ENCODE assay signal across 14 cellular contexts in genomic region chr3:49466047-49466446, GRCh38. TPM values are rescaled to one million over a fixed set of nuclear protein-coding genes. Genes with fewer than 3 reads are reported as not detected.
DNase-seq lines count a peak whose midpoint lies in the region; ATAC-seq and TF ChIP-seq lines count a peak whose summit lies in the region.
"Had no signal": no experiment of that assay in that cellular context is flagged by ENCODE, and none has a peak within 500 bp of the region (broad histone marks: within the 10 kb centered on the region; RNA-seq: fewer than 3 reads in every experiment).

No MANE protein-coding gene starts in this region.

- in situ Hi-C loops in ACHN (cut with HindIII; ENCODE audit: low pct_ligation_motif_present, low pct_unique_long_range_greater_than_20kb, low sequenced_read_pairs): no loop called here

- no peak overlapping the region for H4K91ac ChIP-seq in mesenchymal stem cell (ENCODE audit: low read length)

- no peaks in the 10 kb centered on the region for H3K27me3 ChIP-seq in HUES48 (ENCODE audit: control insufficient read depth, insufficient read depth, low read length)
- H3K27me3 ChIP-seq in adrenal gland: no peaks in the 10 kb centered on the region
- H3K27me3 ChIP-seq in mesenchymal stem cell (ENCODE audit: control insufficient read depth in 1 of 2, insufficient read depth in 1 of 2, low read length in 2 of 2): no peaks in the 10 kb centered on the region
- H3K27me3 ChIP-seq in skeletal muscle tissue (ENCODE audit: control insufficient read depth in 3 of 3, insufficient read depth in 3 of 3, low read length in 3 of 3): no peaks in the 10 kb centered on the region
- H3K27me3 ChIP-seq in uterus: no peaks in the 10 kb centered on the region

- no peak overlapping the region for H3K9ac ChIP-seq in HUES48 (ENCODE audit: low read depth, low read length)
- no peak overlapping the region for H3K9ac ChIP-seq in mesenchymal stem cell (ENCODE audit: low read length)
- H3K9ac ChIP-seq in skeletal muscle tissue (ENCODE audit: low read depth in 1 of 3, low read length in 3 of 3): no peak overlapping the region

- no peak overlapping the region for H3K4me3 ChIP-seq in HUES48 (ENCODE audit: low read depth, low read length)
- H3K4me3 ChIP-seq in adrenal gland: no peak overlapping the region
- no peak overlapping the region for H3K4me3 ChIP-seq in mesenchymal stem cell (ENCODE audit: insufficient read depth in 1 of 2, low read depth in 1 of 2, low read length in 2 of 2)
- H3K4me3 ChIP-seq in skeletal muscle tissue (ENCODE audit: low read length in 3 of 3): no peak overlapping the region
- no peak overlapping the region for H3K4me3 ChIP-seq in uterus

- H3K36me3 ChIP-seq in HUES48 (ENCODE audit: control insufficient read depth, insufficient read depth, low read length) (no peaks in the 10 kb centered on the region), adrenal gland (replicated peaks in 1 of 2) (no peaks in the 10 kb centered on the region), mesenchymal stem cell (ENCODE audit: control insufficient read depth in 1 of 2, insufficient read depth in 2 of 2, low read depth in 1 of 2, low read length in 2 of 2) (peaks cover 0 to 3% of the 10 kb centered on the region in 2 experiments), skeletal muscle tissue (ENCODE audit: control insufficient read depth in 3 of 3, insufficient read depth in 3 of 3, low read length in 3 of 3) (peaks cover 0 to 2% (median 0%) of the 10 kb centered on the region in 3 donors), uterus (no peaks in the 10 kb centered on the region)

- no peaks in the 10 kb centered on the region for H3K79me1 ChIP-seq in mesenchymal stem cell (replicated peaks; ENCODE audit: low read length, poor library complexity, severe bottlenecking)

- WGBS in adrenal gland, 4 donors: 29 to 65% (median 42%) methylated on average over 2 of the region's 2 CpGs
- 98% methylated on average over 2 of the region's 2 CpGs for WGBS in mesenchymal stem cell

- H3K9me3 ChIP-seq in HUES48 (ENCODE audit: control insufficient read depth, insufficient read depth, low read length): no peaks in the 10 kb centered on the region
- H3K9me3 ChIP-seq in adrenal gland (replicated peaks in 1 of 3): no peaks in the 10 kb centered on the region
- no peaks in the 10 kb centered on the region for H3K9me3 ChIP-seq in mesenchymal stem cell (ENCODE audit: control insufficient read depth, low read length)
- H3K9me3 ChIP-seq in skeletal muscle tissue (ENCODE audit: control insufficient read depth in 3 of 3, low read length in 3 of 3): no peaks in the 10 kb centered on the region
- no peaks in the 10 kb centered on the region for H3K9me3 ChIP-seq in uterus

- H2BK15ac ChIP-seq in mesenchymal stem cell (ENCODE audit: low read depth, poor library complexity, severe bottlenecking): peak overlapping the region; percentile 86

- intact Hi-C loops in adrenal gland (cut with DNase I) (no loop called here), uterus (cut with DNase I; ENCODE audit: low total_unique reads) (no loop called here)

- H2AK5ac ChIP-seq in mesenchymal stem cell (ENCODE audit: low read length, severe bottlenecking): no peak overlapping the region

- no peak overlapping the region for H3K4me2 ChIP-seq in mesenchymal stem cell (ENCODE audit: low read length, poor library complexity, severe bottlenecking)

- TF ChIP-seq POLR2A in adrenal gland (IDR thresholded peaks at IDR 0.05): no peak
- no peak for TF ChIP-seq POLR2A in uterus (IDR thresholded peaks at IDR 0.05)

- no peak overlapping the region for H2AFZ ChIP-seq in mesenchymal stem cell (ENCODE audit: low read depth, low read length)

- H3K27ac ChIP-seq in HUES48 (ENCODE audit: low read depth, low read length) (peak overlapping the region; percentile 69), adrenal gland (peak overlapping the region; percentile 54 to 89 (median 74)), mesenchymal stem cell (ENCODE audit: low read length, poor library complexity, severe bottlenecking) (no peak overlapping the region), skeletal muscle tissue (ENCODE audit: low read depth, low read length) (peak overlapping the region; percentile 36), uterus (no peak overlapping the region)

- H3K18ac ChIP-seq in mesenchymal stem cell (ENCODE audit: low read depth in 1 of 2, low read length in 2 of 2): peak overlapping the region; percentile 37 to 80

- H2BK12ac ChIP-seq in mesenchymal stem cell (ENCODE audit: low read length in 2 of 2): peak overlapping the region; percentile 2 to 59

- H4K8ac ChIP-seq in mesenchymal stem cell (ENCODE audit: low read length): peak overlapping the region; percentile 78

- no peak overlapping the region for H3K23ac ChIP-seq in mesenchymal stem cell (ENCODE audit: low read length in 2 of 2)

- DNase-seq in adrenal gland: no peak
- DNase-seq in mesenchymal stem cell: no peak
- no peak for DNase-seq in DMS153 (lab: John Stamatoyannopoulos, UW)
- no peak for DNase-seq in uterus
- no peak for DNase-seq in ACHN
- DNase-seq: activated CD4-positive, alpha-beta T cell treated with anti-CD3 and anti-CD28 coated beads for 4 hours; naive thymus-derived CD4-positive, alpha-beta T cell; NCI-H187 treated with DMSO at 0.1 percent for 48 hours; stimulated activated CD4-positive, alpha-beta T cell treated with anti-CD3 and anti-CD28 coated beads, Interleukin-1b, Interleukin-23, amount 100 ng/mL, for 48 hours had no signal

- no peak for ATAC-seq in HG02798 (IDR thresholded peaks at IDR 0.05; ENCODE audit: poor library complexity, unreplicated experiment)
- ATAC-seq: activated naive CD4-positive, alpha-beta T cell treated with anti-CD3 and anti-CD28 coated beads, Interleukin-2, amount 50 U/mL, for 72 hours; naive thymus-derived CD4-positive, alpha-beta T cell had no signal

- H3K4me1 ChIP-seq in HUES48 (ENCODE audit: control insufficient read depth, insufficient read depth, low read length) (peaks cover 20% of the 10 kb centered on the region), adrenal gland (replicated peaks in 1 of 2) (peaks cover 28 to 40% of the 10 kb centered on the region in 2 donors), mesenchymal stem cell (ENCODE audit: control insufficient read depth, insufficient read depth, low read depth, low read length) (peaks cover 17% of the 10 kb centered on the region), skeletal muscle tissue (ENCODE audit: control insufficient read depth in 3 of 3, insufficient read depth in 3 of 3, low read length in 3 of 3) (peaks cover 27 to 34% (median 29%) of the 10 kb centered on the region in 3 donors), uterus (peaks cover 0 to 4% of the 10 kb centered on the region in 2 donors)

- no peak overlapping the region for H2BK120ac ChIP-seq in mesenchymal stem cell (ENCODE audit: low read depth, low read length)

- no peak overlapping the region for H3K14ac ChIP-seq in mesenchymal stem cell (ENCODE audit: low read length in 2 of 2)

- H2BK5ac ChIP-seq in mesenchymal stem cell (ENCODE audit: low read depth, low read length, poor library complexity, severe bottlenecking): no peak overlapping the region

- no peak for TF ChIP-seq CTCF in adrenal gland (IDR thresholded peaks at IDR 0.05)
- TF ChIP-seq CTCF in uterus (IDR thresholded peaks at IDR 0.05): no peak

- H3K4ac ChIP-seq in mesenchymal stem cell (ENCODE audit: low read depth in 1 of 2, low read length in 2 of 2): peak overlapping the region in 1 of 2 experiments; percentile 94

RNA-seq across cellular contexts. Expression of gene DAG1, which starts 4.0 kb away (rescaled TPM):
- 100 to 1,000 TPM in 2 of 8 donors, 10 to 100 TPM in 6; 54.4 to 173 (median 84.5) TPM for total RNA-seq in adrenal gland
- 10 to 100 TPM in 1 of 3 donors, 1 to 10 TPM in 2; 9.1 to 41.4 (median 9.1) TPM for polyA plus RNA-seq in adrenal gland
- polyA plus RNA-seq in mesenchymal stem cell (2013, experiment 1 of 2): 80.5 TPM
- polyA plus RNA-seq in mesenchymal stem cell (2013, experiment 2 of 2): 79.1 TPM
- total RNA-seq in skeletal muscle tissue: 77.2 TPM
- total RNA-seq in uterus: 10 to 100 TPM; 34.3 to 76.4 (median 48.1) TPM

RNA-seq across cellular contexts. Expression of gene NICN1, which starts 36.9 kb away (rescaled TPM):
- total RNA-seq in adrenal gland (10 to 100 TPM; 11.6 to 58.6 (median 20.0) TPM), skeletal muscle tissue (2.6 TPM), uterus (10 to 100 TPM in 1 of 4 donors, 1 to 10 TPM in 3; 4.4 to 23.4 (median 6.8) TPM)
- polyA plus RNA-seq in adrenal gland: 1 to 10 TPM; 8.8 to 9.9 (median 9.2) TPM
- polyA plus RNA-seq in mesenchymal stem cell (2013, experiment 1 of 2): 13.1 TPM
- polyA plus RNA-seq in mesenchymal stem cell (2013, experiment 2 of 2): 13.2 TPM

RNA-seq across cellular contexts. Expression of gene AMT, which starts 43.8 kb away (rescaled TPM):
- 10 to 100 TPM in 7 of 8 donors, 1 to 10 TPM in 1; 5.6 to 33.0 (median 19.9) TPM for total RNA-seq in adrenal gland
- polyA plus RNA-seq in adrenal gland: 10 to 100 TPM; 18.9 to 55.8 (median 22.9) TPM
- polyA plus RNA-seq in mesenchymal stem cell (2013, experiment 1 of 2): 4.1 TPM
- polyA plus RNA-seq in mesenchymal stem cell (2013, experiment 2 of 2): 3.9 TPM
- 2.6 TPM for total RNA-seq in skeletal muscle tissue
- 10 to 100 TPM in 3 of 4 donors, 1 to 10 TPM in 1; 1.5 to 17.9 (median 14.0) TPM for total RNA-seq in uterus
- total RNA-seq: H4 had no signal

RNA-seq across cellular contexts. Expression of gene TCTA, which starts 53.8 kb away (rescaled TPM):
- 10 to 100 TPM; 31.7 to 83.3 (median 46.0) TPM for total RNA-seq in adrenal gland
- 100 to 1,000 TPM in 1 of 3 donors, 10 to 100 TPM in 2; 26.9 to 116 (median 33.7) TPM for polyA plus RNA-seq in adrenal gland
- 12.8 TPM for polyA plus RNA-seq in mesenchymal stem cell (2013, experiment 1 of 2)
- 13.2 TPM for polyA plus RNA-seq in mesenchymal stem cell (2013, experiment 2 of 2)
- 8.9 TPM for total RNA-seq in skeletal muscle tissue
- 10 to 100 TPM in 3 of 4 donors, 1 to 10 TPM in 1; 2.1 to 26.0 (median 18.7) TPM for total RNA-seq in uterus

RNA-seq across cellular contexts. Expression of gene RHOA, which starts 54.3 kb away (rescaled TPM):
- total RNA-seq in adrenal gland (100 to 1,000 TPM; 357 to 913 (median 482) TPM), skeletal muscle tissue (291 TPM), uterus (100 to 1,000 TPM; 282 to 493 (median 419) TPM)
- polyA plus RNA-seq in adrenal gland: 100 to 1,000 TPM; 185 to 796 (median 189) TPM
- polyA plus RNA-seq in mesenchymal stem cell (2013, experiment 1 of 2): 552 TPM
- polyA plus RNA-seq in mesenchymal stem cell (2013, experiment 2 of 2): 568 TPM

Comparison
In these comparisons a context has a peak if more than half of its experiments do, and no peak if none do; other contexts are left out.
1. H3K27ac ChIP-seq: peak in HUES48 (single experiment), adrenal gland (5 of 5) and skeletal muscle tissue (single experiment); none in mesenchymal stem cell (single experiment) and uterus (0 of 2).